22 cellular contexts compared by ENCODE assay signal in genomic region chr15:67738056-67738455, GRCh38.
DNase-seq lines count a peak whose midpoint lies in the region; ATAC-seq, FAIRE-seq and TF ChIP-seq lines count a peak whose summit lies in the region.
"Had no signal": no experiment of that assay in that cellular context is flagged by ENCODE, and none has a peak within 500 bp of the region (broad histone marks: within the 10 kb centered on the region; RNA-seq: fewer than 3 reads in every experiment).

No MANE protein-coding gene starts in this region.

- H3K4me3 ChIP-seq in GM12878: no peak overlapping the region
- H3K4me3 ChIP-seq in thymus (ENCODE audit: low read length): no peak overlapping the region
- no peak overlapping the region for H3K4me3 ChIP-seq in PC-3 (ENCODE audit: low read length)
- H3K4me3 ChIP-seq: BLaER1 had no signal

- no peak for FAIRE-seq in GM12878 (lab: Jason Lieb, UNC)
- FAIRE-seq: A204.1, D721Med, G401.6, GM12892 had no signal

- no peak for TF ChIP-seq RAD21 in GM12878 (IDR thresholded peaks at IDR 0.05; ENCODE audit: insufficient read depth, low read depth, low read length)

- H3K4me3 Mint-ChIP-seq in type B pancreatic cell (no peak overlapping the region), T-cell (no peak overlapping the region)
- H3K4me3 Mint-ChIP-seq: CD14-positive monocyte; CD4-positive, alpha-beta memory T cell; CD4-positive, CD25-positive, alpha-beta regulatory T cell; CD8-positive, alpha-beta memory T cell had no signal

- H3K27ac Mint-ChIP-seq in type B pancreatic cell (peak overlapping the region; percentile 30), T-cell (no peak overlapping the region)
- H3K27ac Mint-ChIP-seq: CD14-positive monocyte; CD4-positive, alpha-beta memory T cell; CD8-positive, alpha-beta memory T cell had no signal

- H3K36me3 ChIP-seq in GM12878 (ENCODE audit: control insufficient read depth in 2 of 2, insufficient read depth in 2 of 2, low read length in 1 of 2) (no peaks in the 10 kb centered on the region; a peak in 1 of 4 replicates), thymus (ENCODE audit: control insufficient read depth, insufficient read depth) (no peaks in the 10 kb centered on the region), PC-3 (ENCODE audit: low read depth, low read length) (no peaks in the 10 kb centered on the region)
- H3K36me3 ChIP-seq: BE2C had no signal

- H3K36me3 Mint-ChIP-seq in type B pancreatic cell (no peaks in the 10 kb centered on the region), T-cell (peaks cover 10% of the 10 kb centered on the region)

- no peak overlapping the region for H3K27ac ChIP-seq in GM12878 (ENCODE audit: control insufficient read depth, insufficient read depth)
- peak overlapping the region; percentile 20 for H3K27ac ChIP-seq in thymus (ENCODE audit: low read depth)
- no peak overlapping the region for H3K27ac ChIP-seq in PC-3 (ENCODE audit: low read length)
- H3K27ac ChIP-seq: BLaER1 had no signal

- TF ChIP-seq CTCF in GM12878 (IDR thresholded peaks at IDR 0.05 in 2 of 3, conservative IDR thresholded peaks at IDR 0.05 in 1 of 3; ENCODE audit: control insufficient read depth in 2 of 3, extremely low read depth in 1 of 3, insufficient read depth in 1 of 3, low read depth in 3 of 3, low read length in 3 of 3): no peak
- no peak for TF ChIP-seq CTCF in type B pancreatic cell (conservative IDR thresholded peaks at IDR 0.05)
- TF ChIP-seq CTCF in PC-3 (conservative IDR thresholded peaks at IDR 0.05; ENCODE audit: low read depth, low read length): no peak

- CTCF ChIA-PET in GM12878 (lab: Yijun Ruan, JAX): interaction anchor here (1.2 to 1.8 kb wide), 5 partner anchors 10 to 301 kb away, joined by 3 to 5 read pairs (median 3); no protein-coding TSS in a partner anchor
- CTCF ChIA-PET in T-cell (lab: Charles Lee): no interaction called here
- CTCF ChIA-PET in PC-3 (lab: Charles Lee): no interaction called here

- SMC1A ChIA-PET in GM12878 (lab: Charles Lee; ENCODE audit: uncharacterized antibody, unreplicated experiment): interaction anchor here (1.0 to 2.5 kb wide), 7 partner anchors 10 to 281 kb away, joined by 3 to 12 read pairs (median 4); no protein-coding TSS in a partner anchor

- no peaks in the 10 kb centered on the region for H4K20me1 ChIP-seq in GM12878 (ENCODE audit: control insufficient read depth, insufficient read depth)
- H4K20me1 ChIP-seq in PC-3 (ENCODE audit: low read length): no peaks in the 10 kb centered on the region
- H4K20me1 ChIP-seq: BLaER1 had no signal

- H3K27me3 ChIP-seq in GM12878 (replicated peaks in 1 of 2; ENCODE audit: control insufficient read depth in 2 of 2, insufficient read depth in 2 of 2, low read length in 1 of 2) (no peaks in the 10 kb centered on the region), thymus (ENCODE audit: control insufficient read depth, insufficient read depth) (no peaks in the 10 kb centered on the region), PC-3 (ENCODE audit: low read length) (no peaks in the 10 kb centered on the region)
- H3K27me3 ChIP-seq: BE2C, BLaER1 had no signal

- intact Hi-C loops in GM12878 (cut with micrococcal nuclease; ENCODE audit: unreplicated experiment): no loop called here
- intact Hi-C loops in PC-3 (cut with micrococcal nuclease): no loop called here

- H3K9me2 ChIP-seq in PC-3 (replicated peaks; ENCODE audit: low read length): no peaks in the 10 kb centered on the region

- no peak overlapping the region for H2AFZ ChIP-seq in GM12878 (ENCODE audit: control insufficient read depth, low read depth, low read length)
- no peak overlapping the region for H2AFZ ChIP-seq in PC-3 (ENCODE audit: low read length)

- no peaks in the 10 kb centered on the region for H3F3A ChIP-seq in PC-3 (ENCODE audit: low read length, unreplicated experiment)

- H3K4me1 Mint-ChIP-seq in type B pancreatic cell (ENCODE audit: unreplicated experiment) (peaks cover 11% of the 10 kb centered on the region), T-cell (peaks cover 37 to 51% (median 42%) of the 10 kb centered on the region in 3 donors)

- H3K27me3 Mint-ChIP-seq in type B pancreatic cell (no peaks in the 10 kb centered on the region), T-cell (no peaks in the 10 kb centered on the region)
- H3K27me3 Mint-ChIP-seq: CD4-positive, alpha-beta memory T cell; CD4-positive, CD25-positive, alpha-beta regulatory T cell; CD8-positive, alpha-beta memory T cell had no signal

- H3K4me1 ChIP-seq in GM12878 (ENCODE audit: control insufficient read depth, insufficient read depth, low read length) (peaks cover 8% of the 10 kb centered on the region), thymus (ENCODE audit: control insufficient read depth, insufficient read depth, low read length) (peaks cover 5% of the 10 kb centered on the region), PC-3 (ENCODE audit: insufficient read depth, low read length) (no peaks in the 10 kb centered on the region)
- H3K4me1 ChIP-seq: Caco-2 had no signal

- RAD21 ChIA-PET in GM12878 (lab: Charles Lee; ENCODE audit: unreplicated experiment): interaction anchor here (0.9 to 1.4 kb wide), 3 partner anchors 23 to 47 kb away, joined by 3 to 4 read pairs (median 3); no protein-coding TSS in a partner anchor

- no peak for TF ChIP-seq POLR2A in GM12878 (IDR thresholded peaks at IDR 0.05; ENCODE audit: low read depth, low read length)

- POLR2A ChIA-PET in GM12878 (lab: Charles Lee) (interaction anchor here (1.0 to 1.8 kb wide), 2 partner anchors 23 to 208 kb away, joined by 3 to 4 read pairs; no protein-coding TSS in a partner anchor), T-cell (lab: Charles Lee) (interaction anchor here in 1 of 2 donors (0.6 kb wide), 1 partner anchor 43 kb away, joined by 4 read pairs; no protein-coding TSS in a partner anchor), PC-3 (lab: Charles Lee; ENCODE audit: unreplicated experiment) (interaction anchor here (0.6 kb wide), 1 partner anchor 52 kb away, joined by 5 read pairs; no protein-coding TSS in a partner anchor)

- WGBS in GM12878 (ENCODE audit: insufficient coverage, insufficient replicate concordance, low lambda C conversion rate, missing lambda C conversion rate): 58% methylated on average over 4 of the region's 4 CpGs
- WGBS in thymus: 74% methylated on average over 4 of the region's 4 CpGs

- no peak overlapping the region for H3K4me2 ChIP-seq in GM12878 (ENCODE audit: control insufficient read depth, insufficient read depth)
- H3K4me2 ChIP-seq in PC-3 (ENCODE audit: low read length): no peak overlapping the region
- H3K4me2 ChIP-seq: BLaER1 had no signal

- BruUV-seq in GM12878 (replicated peaks; lab: Mats Ljungman, UMichigan) (no TSS peak), PC-3 (replicated peaks; lab: Mats Ljungman, UMichigan) (no TSS peak)

- H3K9ac ChIP-seq in GM12878 (ENCODE audit: control insufficient read depth, insufficient read depth, low read length) (no peak overlapping the region), PC-3 (ENCODE audit: low read length) (no peak overlapping the region)
- H3K9ac ChIP-seq: BLaER1 had no signal

- H3K9me3 ChIP-seq in GM12878 (replicated peaks; ENCODE audit: control insufficient read depth, insufficient read depth, low read length): no peaks in the 10 kb centered on the region
- H3K9me3 ChIP-seq in thymus (ENCODE audit: control insufficient read depth): no peaks in the 10 kb centered on the region
- H3K9me3 ChIP-seq in PC-3 (ENCODE audit: low read length): no peaks in the 10 kb centered on the region
- H3K9me3 ChIP-seq: BE2C, BLaER1, Caco-2 had no signal

- ATAC-seq in GM12878 (peak; percentile 36; the same call in 2 of the 3 replicates), GM18873 (IDR thresholded peaks at IDR 0.05; ENCODE audit: low FRiP score, unreplicated experiment) (no peak), T-cell (replicated peaks in 1 of 4) (no peak), PC-3 (no peak)

- TF ChIP-seq EP300 in GM12878 (IDR thresholded peaks at IDR 0.05; ENCODE audit: borderline replicate concordance in 1 of 2, control insufficient read depth in 1 of 2, low read depth in 2 of 2, low read length in 2 of 2): no peak

- H3K9me3 Mint-ChIP-seq in type B pancreatic cell (no peaks in the 10 kb centered on the region), T-cell (no peaks in the 10 kb centered on the region)
- H3K9me3 Mint-ChIP-seq: CD14-positive monocyte; CD4-positive, alpha-beta memory T cell; CD4-positive, CD25-positive, alpha-beta regulatory T cell; CD8-positive, alpha-beta memory T cell had no signal

- in situ Hi-C loops in GM12878 (cut with MboI): no loop called here

- DNase-seq in GM12878 (ENCODE audit: low read depth, low spot score) (no peak), type B pancreatic cell (ENCODE audit: extremely low spot score, unreplicated experiment) (no peak), T-cell (no peak), PC-3 (no peak)
- DNase-seq: 8988T; ACHN; BE2C; Caco-2; Calu3; CD4-positive, alpha-beta memory T cell; CD4-positive, CD25-positive, alpha-beta regulatory T cell; CD8-positive, alpha-beta memory T cell; DMS79 treated with DMSO at 0.1 percent for 48 hours; GF-D8 had no signal

- H3K79me2 ChIP-seq in GM12878 (ENCODE audit: control insufficient read depth, insufficient read depth, low read length) (no peaks in the 10 kb centered on the region), PC-3 (ENCODE audit: low read length) (no peaks in the 10 kb centered on the region)

TF ChIP-seq in GM12878, 131 proteins besides CTCF, POLR2A, EP300 and RAD21 (continues in another document):
- TF ChIP-seq MTA2 (IDR thresholded peaks at IDR 0.05; ENCODE audit: low read depth): no peak
